ENCODE assay signal across 8 cellular contexts in the genomic region with DNA sequence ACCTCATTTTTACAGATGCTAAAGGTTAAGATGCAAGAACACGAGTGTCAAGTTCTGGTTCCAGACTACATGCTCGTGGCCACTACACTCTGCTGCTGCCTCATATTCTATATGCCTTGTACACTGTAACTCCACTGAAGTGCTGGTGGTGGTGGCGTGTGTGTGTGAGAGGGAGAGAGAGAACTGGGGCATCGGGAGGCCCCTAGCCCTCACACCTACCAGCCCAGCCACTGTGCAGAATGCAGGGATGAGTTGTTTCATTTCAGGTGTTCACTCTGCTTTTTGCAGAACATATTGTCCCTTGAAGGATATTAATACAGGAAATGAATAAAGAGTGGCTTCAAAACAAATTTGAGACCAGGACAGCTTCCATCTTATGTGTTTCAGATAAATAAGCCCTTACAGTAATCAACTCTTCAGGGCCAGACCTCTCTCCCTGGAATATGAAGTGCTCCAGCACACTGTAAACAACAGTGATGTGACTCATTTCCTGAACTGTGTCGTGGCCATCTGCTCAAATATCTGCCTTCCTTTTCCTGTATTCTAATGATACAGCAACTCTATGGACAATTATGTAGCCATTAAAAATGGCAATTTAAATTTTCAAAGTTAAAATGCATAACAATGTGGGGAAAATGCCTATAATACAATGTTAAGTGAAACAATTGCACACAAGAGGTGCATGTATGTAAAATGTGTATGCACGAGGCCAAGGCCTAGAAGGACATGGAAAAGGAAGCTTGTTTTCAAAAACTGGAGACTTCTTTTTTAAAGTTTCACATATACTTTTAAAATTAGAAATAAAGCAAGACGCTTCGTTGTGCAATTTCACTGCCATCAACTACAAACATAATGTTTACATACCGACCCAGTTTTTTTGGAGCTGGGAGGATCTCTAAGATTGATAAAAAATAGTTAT.
DNase-seq lines count a peak whose midpoint lies in the region; ATAC-seq, FAIRE-seq and TF ChIP-seq lines count a peak whose summit lies in the region.

No MANE protein-coding gene starts in this region.

- H3K4me3 ChIP-seq in pancreas (no peak overlapping the region), coronary artery (no peak overlapping the region)

- ATAC-seq in pancreas, result peak in 3 of 4 donors; percentile 87 to 91 (median 87)
- no peak for ATAC-seq in HG03520 (IDR thresholded peaks at IDR 0.05; ENCODE audit: unreplicated experiment)
- ATAC-seq in HG03469 (IDR thresholded peaks at IDR 0.05; ENCODE audit: unreplicated experiment), result no peak

- no peaks in the 10 kb centered on the region for H3K27me3 ChIP-seq in pancreas

- no peaks in the 10 kb centered on the region for H3K36me3 ChIP-seq in pancreas

- no peak for FAIRE-seq in pancreas (lab: Jason Lieb, UNC)

- in situ Hi-C loops in G401 (cut with HindIII; ENCODE audit: low sequenced_read_pairs), result no loop called here

- TF ChIP-seq CTCF in pancreas (IDR thresholded peaks at IDR 0.05) (no peak), coronary artery (IDR thresholded peaks at IDR 0.05) (no peak)

- DNase-seq in G401 (ENCODE audit: low spot score) (peak; percentile 33), NCI-H2196 treated with DMSO at 0.1 percent for 48 hours (lab: John Stamatoyannopoulos, UW; ENCODE audit: unreplicated experiment) (peak; percentile 43), cerebellar cortex (ENCODE audit: low spot score) (peak; percentile 24), pancreas (no peak), DMS79 (lab: John Stamatoyannopoulos, UW) (no peak), coronary artery (ENCODE audit: low spot score) (no peak)

- peaks cover 0 to 8% (median 0%) of the 10 kb centered on the region in 3 donors for H3K4me1 ChIP-seq in pancreas

- intact Hi-C loops in pancreas (cut with DNase I), result loop anchor here in 1 of 3 donors (10.0 kb wide), 1 partner anchor 629 kb away; no protein-coding TSS in a partner anchor

- H3K27ac ChIP-seq in pancreas (peak overlapping the region in 2 of 4 donors; percentile 40 to 44), coronary artery (peak overlapping the region in 1 of 2 donors; percentile 54)

- H3K9me3 ChIP-seq in pancreas, result no peaks in the 10 kb centered on the region

- 80 to 84% methylated on average over 9 of the region's 9 CpGs for WGBS in pancreas, 2 donors

Comparison
In these comparisons a context has a peak if more than half of its experiments do, and no peak if none do; other contexts are left out.
1. DNase-seq: peak in G401 (single experiment), NCI-H2196 treated with DMSO at 0.1 percent for 48 hours (single experiment) and cerebellar cortex (single experiment); none in pancreas (0 of 6), DMS79 (single experiment) and coronary artery (single experiment).
2. ATAC-seq: peak in pancreas (3 of 4); none in HG03520 (single experiment) and HG03469 (single experiment).